In the genomic region with DNA sequence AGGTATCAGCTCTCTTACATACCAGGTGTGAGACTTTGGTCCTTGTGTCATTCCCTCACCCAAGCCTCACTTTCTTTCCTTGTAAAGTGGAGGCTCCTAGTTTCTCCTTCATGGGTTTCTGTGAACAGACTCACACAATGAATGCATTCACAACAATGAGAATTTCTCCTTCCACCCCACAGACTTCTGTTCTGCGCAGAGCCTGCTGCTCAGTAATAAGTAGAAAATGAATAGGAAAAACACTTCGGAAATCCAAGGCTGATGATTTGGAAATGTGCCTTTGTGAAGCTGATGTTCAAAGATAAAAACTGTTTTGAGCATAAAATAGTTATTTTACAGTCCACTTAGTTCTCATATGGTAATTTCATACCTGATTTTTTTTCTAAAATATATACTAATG, we compare ENCODE assay signal across 24 cellular contexts.
A peak's percentile ranks its signal among the peaks of the same experiment; 100 is the strongest.
DNase-seq lines count a peak whose midpoint lies in the region; ATAC-seq and FAIRE-seq lines count a peak whose summit lies in the region.
"Had no signal": no experiment of that assay in that cellular context is flagged by ENCODE, and none has a peak within 500 bp of the region (broad histone marks: within the 10 kb centered on the region; RNA-seq: fewer than 3 reads in every experiment).

No MANE protein-coding gene starts in this region.

- DNase-seq in mesenchymal stem cell (no peak), small intestine (peak; percentile 54), NCI-H146 (lab: John Stamatoyannopoulos, UW) (no peak), kidney tubule cell (ENCODE audit: low spot score) (no peak), cerebellum (ENCODE audit: low spot score) (no peak)
- DNase-seq: Caco-2; CD8-positive, alpha-beta T cell; HCEC 1CT; MM.1S; NCI-H1694; NCI-H2029 treated with DMSO at 0.1 percent for 48 hours; NCI-H446 treated with DMSO at 0.1 percent for 48 hours; NCI-H526; NK-92 treated with Interleukin-12 subunit alpha and Interleukin-12 subunit beta, amount 100 ng/mL, for 24 hours; PC-9 had no signal

- H3K27ac ChIP-seq in cingulate gyrus (ENCODE audit: low read depth, low read length) (peak overlapping the region; percentile 92), mesenchymal stem cell (ENCODE audit: low read length, poor library complexity, severe bottlenecking) (no peak overlapping the region), small intestine (ENCODE audit: low read depth in 1 of 2, low read length in 1 of 2) (no peak overlapping the region)
- H3K27ac ChIP-seq: C4-2B, KMS-11, PC-9, SJCRH30 had no signal

- H2BK15ac ChIP-seq in mesenchymal stem cell (ENCODE audit: low read depth, poor library complexity, severe bottlenecking): no peak overlapping the region

- H3K79me1 ChIP-seq in mesenchymal stem cell (replicated peaks; ENCODE audit: low read length, poor library complexity, severe bottlenecking): peaks cover 2% of the 10 kb centered on the region

- H2BK12ac ChIP-seq in mesenchymal stem cell (ENCODE audit: low read length in 2 of 2): peak overlapping the region in 1 of 2 experiments; percentile 7

- H3K18ac ChIP-seq in mesenchymal stem cell (ENCODE audit: low read depth in 1 of 2, low read length in 2 of 2): no peak overlapping the region

- no peak for ATAC-seq in GM21528 (IDR thresholded peaks at IDR 0.05; ENCODE audit: low FRiP score, unreplicated experiment)
- ATAC-seq: CD8-positive, alpha-beta T cell; GM12878; Right ventricle myocardium inferior had no signal

- H3K36me3 ChIP-seq in mesenchymal stem cell (ENCODE audit: control insufficient read depth in 1 of 2, insufficient read depth in 2 of 2, low read depth in 1 of 2, low read length in 2 of 2) (no peaks in the 10 kb centered on the region), small intestine (ENCODE audit: control insufficient read depth in 2 of 2, insufficient read depth in 2 of 2, low read length in 2 of 2) (no peaks in the 10 kb centered on the region)
- H3K36me3 ChIP-seq: SJCRH30 had no signal

- H2AK5ac ChIP-seq in mesenchymal stem cell (ENCODE audit: low read length, severe bottlenecking): no peak overlapping the region

- H3K23ac ChIP-seq in mesenchymal stem cell (ENCODE audit: low read length in 2 of 2): no peak overlapping the region

- no peak overlapping the region for H3K4me2 ChIP-seq in mesenchymal stem cell (ENCODE audit: low read length, poor library complexity, severe bottlenecking)
- H3K4me2 ChIP-seq: KMS-11, PC-9 had no signal

- no peaks in the 10 kb centered on the region for H3K27me3 ChIP-seq in mesenchymal stem cell (ENCODE audit: control insufficient read depth in 1 of 2, insufficient read depth in 1 of 2, low read length in 2 of 2)
- no peaks in the 10 kb centered on the region for H3K27me3 ChIP-seq in small intestine (ENCODE audit: control insufficient read depth in 2 of 2, insufficient read depth in 2 of 2, low read length in 2 of 2)
- H3K27me3 ChIP-seq: SJCRH30 had no signal

- H2BK120ac ChIP-seq in mesenchymal stem cell (ENCODE audit: low read depth, low read length): peak overlapping the region; percentile 36

- no peaks in the 10 kb centered on the region for H3K9me3 ChIP-seq in mesenchymal stem cell (ENCODE audit: control insufficient read depth, low read length)
- no peaks in the 10 kb centered on the region for H3K9me3 ChIP-seq in small intestine (ENCODE audit: control insufficient read depth, low read depth)
- H3K9me3 ChIP-seq: Caco-2, SJCRH30 had no signal

- H3K4me1 ChIP-seq in mesenchymal stem cell (ENCODE audit: control insufficient read depth, insufficient read depth, low read depth, low read length): peaks cover 3% of the 10 kb centered on the region
- H3K4me1 ChIP-seq in small intestine (ENCODE audit: control insufficient read depth in 2 of 2, insufficient read depth in 1 of 2, low read depth in 1 of 2, low read length in 1 of 2): no peaks in the 10 kb centered on the region
- H3K4me1 ChIP-seq: Caco-2 had no signal

- H3K4me3 ChIP-seq in mesenchymal stem cell (ENCODE audit: insufficient read depth in 1 of 2, low read depth in 1 of 2, low read length in 2 of 2) (no peak overlapping the region), small intestine (ENCODE audit: low read depth in 1 of 2, low read length in 2 of 2) (no peak overlapping the region)
- H3K4me3 ChIP-seq: GM12878, PC-9, SJCRH30 had no signal

- no peak overlapping the region for H3K9ac ChIP-seq in mesenchymal stem cell (ENCODE audit: low read length)
- H3K9ac ChIP-seq: KMS-11 had no signal

- no peak overlapping the region for H3K14ac ChIP-seq in mesenchymal stem cell (ENCODE audit: low read length in 2 of 2)

- H3K4ac ChIP-seq in mesenchymal stem cell (ENCODE audit: low read depth in 1 of 2, low read length in 2 of 2): no peak overlapping the region

- H4K8ac ChIP-seq in mesenchymal stem cell (ENCODE audit: low read length): no peak overlapping the region

- H2BK5ac ChIP-seq in mesenchymal stem cell (ENCODE audit: low read depth, low read length, poor library complexity, severe bottlenecking): no peak overlapping the region

- FAIRE-seq in small intestine (lab: Jason Lieb, UNC): no peak
- FAIRE-seq: G401.6, GM12878, H1 had no signal

- no peak overlapping the region for H2AFZ ChIP-seq in mesenchymal stem cell (ENCODE audit: low read depth, low read length)
- H2AFZ ChIP-seq: PC-9 had no signal

- no CpG with 5 or more reads among the region's 2 CpGs for WGBS in mesenchymal stem cell
- WGBS in small intestine, 3 donors: 72 to 85% (median 80%) methylated on average over 2 of the region's 2 CpGs

- H4K91ac ChIP-seq in mesenchymal stem cell (ENCODE audit: low read length): no peak overlapping the region
